ENCODE assay signal across 8 cellular contexts in the genomic region with DNA sequence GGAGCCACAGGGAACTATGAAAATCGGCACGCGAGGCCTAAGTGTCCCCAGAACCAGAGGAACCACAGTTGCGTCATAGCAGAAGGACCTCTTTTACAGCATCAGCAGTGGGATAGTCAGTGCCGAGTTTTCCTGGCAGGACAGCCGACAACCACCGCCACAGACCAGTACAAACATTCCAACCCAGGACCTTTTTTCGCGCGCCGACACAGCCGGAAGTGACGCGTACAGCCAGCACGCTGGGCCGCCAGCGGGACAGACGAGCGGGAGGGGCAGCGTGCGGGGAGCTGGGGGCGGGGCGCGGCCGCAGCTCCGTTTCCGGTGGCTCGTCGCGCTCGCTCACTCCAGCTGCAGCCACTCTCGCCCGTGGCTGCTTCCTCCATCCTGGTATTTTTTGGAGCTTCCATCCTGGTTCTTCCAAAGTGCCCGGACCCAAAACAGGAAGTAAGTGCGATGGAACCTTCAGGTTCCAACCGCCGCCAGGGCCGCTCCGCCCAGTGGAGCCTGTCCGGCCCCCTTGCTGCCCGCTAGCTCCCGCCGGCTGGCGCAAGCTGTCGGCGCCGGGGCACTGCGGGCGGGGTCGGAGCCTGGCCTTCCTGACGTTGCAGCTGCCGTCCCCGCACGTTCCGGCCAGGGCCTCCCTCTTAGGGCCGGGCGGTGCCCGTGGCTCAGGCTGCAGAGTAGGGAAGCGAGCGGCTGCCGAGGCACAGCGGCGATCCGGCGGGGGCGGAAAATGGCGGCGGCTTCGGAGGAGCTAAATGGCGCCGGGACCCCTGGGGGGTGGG. TPM values are rescaled to one million over a fixed set of nuclear protein-coding genes. Genes with fewer than 3 reads are reported as not detected.
DNase-seq lines count a peak whose midpoint lies in the region; ATAC-seq, FAIRE-seq and TF ChIP-seq lines count a peak whose summit lies in the region.

A gene with protein sequence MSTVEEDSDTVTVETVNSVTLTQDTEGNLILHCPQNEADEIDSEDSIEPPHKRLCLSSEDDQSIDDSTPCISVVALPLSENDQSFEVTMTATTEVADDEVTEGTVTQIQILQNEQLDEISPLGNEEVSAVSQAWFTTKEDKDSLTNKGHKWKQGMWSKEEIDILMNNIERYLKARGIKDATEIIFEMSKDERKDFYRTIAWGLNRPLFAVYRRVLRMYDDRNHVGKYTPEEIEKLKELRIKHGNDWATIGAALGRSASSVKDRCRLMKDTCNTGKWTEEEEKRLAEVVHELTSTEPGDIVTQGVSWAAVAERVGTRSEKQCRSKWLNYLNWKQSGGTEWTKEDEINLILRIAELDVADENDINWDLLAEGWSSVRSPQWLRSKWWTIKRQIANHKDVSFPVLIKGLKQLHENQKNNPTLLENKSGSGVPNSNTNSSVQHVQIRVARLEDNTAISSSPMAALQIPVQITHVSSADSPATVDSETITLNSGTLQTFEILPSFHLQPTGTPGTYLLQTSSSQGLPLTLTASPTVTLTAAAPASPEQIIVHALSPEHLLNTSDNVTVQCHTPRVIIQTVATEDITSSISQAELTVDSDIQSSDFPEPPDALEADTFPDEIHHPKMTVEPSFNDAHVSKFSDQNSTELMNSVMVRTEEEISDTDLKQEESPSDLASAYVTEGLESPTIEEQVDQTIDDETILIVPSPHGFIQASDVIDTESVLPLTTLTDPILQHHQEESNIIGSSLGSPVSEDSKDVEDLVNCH (plus strand): TSS at position 342 of the 785 bp plus-strand sequence. CDS start 12,489 bp downstream, outside the sequence.

- no TSS peak for BruUV-seq in mammary epithelial cell (replicated peaks; lab: Mats Ljungman, UMichigan)

- H3K27me3 ChIP-seq in WERI-Rb-1 (ENCODE audit: insufficient read depth, low read depth, severe bottlenecking) (no peaks in the 10 kb centered on the region), mammary epithelial cell (ENCODE audit: insufficient read depth, low read length) (no peaks in the 10 kb centered on the region), small intestine (ENCODE audit: control insufficient read depth in 2 of 2, insufficient read depth in 2 of 2, low read length in 2 of 2) (no peaks in the 10 kb centered on the region)

- no peak for FAIRE-seq in small intestine (lab: Jason Lieb, UNC)

- peaks cover 45% of the 10 kb centered on the region for H3K79me2 ChIP-seq in mammary epithelial cell (ENCODE audit: insufficient read depth, low read length)

- WGBS in mammary epithelial cell (ENCODE audit: low coverage, missing lambda C conversion rate), result 2% methylated on average over 34 of the region's 71 CpGs
- WGBS in small intestine, 3 donors, result 0% methylated on average over 62 to 71 of the region's 71 CpGs

- H3K9ac ChIP-seq in mammary epithelial cell (ENCODE audit: insufficient read depth, low read length), result peak within 1 kb of the TSS; percentile 99

- intact Hi-C loops in mammary epithelial cell (cut with micrococcal nuclease), result loop anchor here (1.0 to 10.0 kb wide), 6 partner anchors 28 to 262 kb away; a partner anchor contains a TSS

- H3K27ac ChIP-seq in WERI-Rb-1, result peak within 1 kb of the TSS; percentile 100
- H3K27ac ChIP-seq in mammary epithelial cell (ENCODE audit: insufficient read depth, low read depth, low read length), result peak within 1 kb of the TSS; percentile 81
- peak within 1 kb of the TSS; percentile 93 to 100 for H3K27ac ChIP-seq in small intestine (ENCODE audit: low read depth in 1 of 2, low read length in 1 of 2)

- DNase-seq in ACHN (peak; percentile 99), NCI-H2227 (lab: John Stamatoyannopoulos, UW; ENCODE audit: unreplicated experiment) (peak; percentile 97), WERI-Rb-1 (peak; percentile 93), mammary epithelial cell (peak; percentile 97), iPS-NIHi11 (ENCODE audit: low spot score) (peak; percentile 96), small intestine (peak; percentile 95)

- H3K4me1 ChIP-seq in mammary epithelial cell (ENCODE audit: insufficient read depth, low read length) (peaks cover 24% of the 10 kb centered on the region), small intestine (ENCODE audit: control insufficient read depth in 2 of 2, insufficient read depth in 1 of 2, low read depth in 1 of 2, low read length in 1 of 2) (peaks cover 0 to 9% of the 10 kb centered on the region in 2 donors)

- ATAC-seq in GM18873 (IDR thresholded peaks at IDR 0.05; ENCODE audit: low FRiP score, unreplicated experiment) (peak; percentile 74), HG03139 (IDR thresholded peaks at IDR 0.05; ENCODE audit: unreplicated experiment) (peak; percentile 81)

- H3K4me3 ChIP-seq in WERI-Rb-1 (ENCODE audit: low read depth, low read length) (peak within 1 kb of the TSS; percentile 98), mammary epithelial cell (replicated peaks in 1 of 3; ENCODE audit: insufficient read depth in 1 of 3, low read depth in 2 of 3, low read length in 3 of 3) (peak within 1 kb of the TSS; percentile 51 to 96 (median 58)), small intestine (ENCODE audit: low read depth in 1 of 2, low read length in 2 of 2) (peak within 1 kb of the TSS; percentile 55 to 84)

- TF ChIP-seq CTCF in WERI-Rb-1 (IDR thresholded peaks at IDR 0.05; ENCODE audit: low read depth, low read length), result no peak
- TF ChIP-seq CTCF in mammary epithelial cell (conservative IDR thresholded peaks at IDR 0.05 in 1 of 2, IDR thresholded peaks at IDR 0.05 in 1 of 2; ENCODE audit: extremely low read depth in 1 of 2, insufficient read depth in 1 of 2, low read depth in 1 of 2, low read length in 2 of 2), result no peak

- in situ Hi-C loops in ACHN (cut with HindIII; ENCODE audit: low pct_ligation_motif_present, low pct_unique_long_range_greater_than_20kb, low sequenced_read_pairs), result loop anchor here (25.0 kb wide), 1 partner anchor 215 kb away; no protein-coding TSS in a partner anchor
- in situ Hi-C loops in mammary epithelial cell (cut with MboI; ENCODE audit: low sequenced_read_pairs in 2 of 2), result no loop called here

- CTCF ChIA-PET in mammary epithelial cell (lab: Charles Lee; ENCODE audit: low non-redundant PET), result interaction anchor here (0.6 to 0.7 kb wide), 4 partner anchors 67 to 197 kb away, joined by 3 to 9 read pairs (median 8); no protein-coding TSS in a partner anchor

- H3K9me3 ChIP-seq in WERI-Rb-1 (ENCODE audit: severe bottlenecking) (no peaks in the 10 kb centered on the region), mammary epithelial cell (replicated peaks; ENCODE audit: insufficient read depth, low read length) (no peaks in the 10 kb centered on the region), small intestine (ENCODE audit: control insufficient read depth, low read depth) (no peaks in the 10 kb centered on the region)

- dilution Hi-C loops in mammary epithelial cell (cut with HindIII; ENCODE audit: low sequenced_read_pairs), result no loop called here

- H3K36me3 ChIP-seq in WERI-Rb-1 (peaks cover 12% of the 10 kb centered on the region; the same call in 1 of the 2 replicates), mammary epithelial cell (ENCODE audit: insufficient read depth, low read length) (peaks cover 3% of the 10 kb centered on the region), small intestine (ENCODE audit: control insufficient read depth in 2 of 2, insufficient read depth in 2 of 2, low read length in 2 of 2) (no peaks in the 10 kb centered on the region)

- peak within 1 kb of the TSS; percentile 93 for H3K4me2 ChIP-seq in mammary epithelial cell (ENCODE audit: insufficient read depth, low read depth, low read length)

- H4K20me1 ChIP-seq in mammary epithelial cell (ENCODE audit: insufficient read depth, low read length), result no peaks in the 10 kb centered on the region

- H2AFZ ChIP-seq in mammary epithelial cell (ENCODE audit: low read depth, low read length), result peak within 1 kb of the TSS; percentile 95

RNA-seq across cellular contexts. Expression of the gene that starts here (rescaled TPM):
- 10 to 100 TPM; 52.4 to 53.2 TPM for total RNA-seq in mammary epithelial cell
- polyA plus RNA-seq in mammary epithelial cell, result 25.1 TPM
- 76.9 TPM for polyA minus RNA-seq in mammary epithelial cell
- 10 to 100 TPM; 15.4 to 35.8 (median 15.4) TPM for polyA plus RNA-seq in small intestine

Comparison
In these comparisons a context has a peak if more than half of its experiments do, and no peak if none do; other contexts are left out.
1. Peak in every context shown above with its lines: DNase-seq, ATAC-seq, H3K4me3 ChIP-seq and H3K27ac ChIP-seq.